11 cellular contexts compared by ENCODE assay signal in genomic region chr7:130966246-130967009, GRCh38.
A peak's percentile ranks its signal among the peaks of the same experiment; 100 is the strongest.
DNase-seq lines count a peak whose midpoint lies in the region; ATAC-seq and TF ChIP-seq lines count a peak whose summit lies in the region.
"Had no signal": no experiment of that assay in that cellular context is flagged by ENCODE, and none has a peak within 500 bp of the region (broad histone marks: within the 10 kb centered on the region; RNA-seq: fewer than 3 reads in every experiment).

No MANE protein-coding gene starts in this region.

- no peaks in the 10 kb centered on the region for H3K27me3 ChIP-seq in AG04450 (ENCODE audit: control insufficient read depth, insufficient read depth, low read length)
- H3K27me3 ChIP-seq in brain microvascular endothelial cell (replicated peaks), result no peaks in the 10 kb centered on the region
- no peaks in the 10 kb centered on the region for H3K27me3 ChIP-seq in mammary epithelial cell (ENCODE audit: insufficient read depth, low read length)
- H3K27me3 ChIP-seq: BLaER1 treated with 17β-estradiol and CSF1 and Interleukin-3, amounts not matched to agents 10 nM and 100 nM had no signal

- H3K4me1 ChIP-seq in mammary epithelial cell (ENCODE audit: insufficient read depth, low read length), result peaks cover 11% of the 10 kb centered on the region

- no peaks in the 10 kb centered on the region for H3K36me3 Mint-ChIP-seq in glutamatergic neuron (ENCODE audit: unreplicated experiment)

- H3K36me3 ChIP-seq in brain microvascular endothelial cell (replicated peaks) (no peaks in the 10 kb centered on the region), mammary epithelial cell (ENCODE audit: insufficient read depth, low read length) (no peaks in the 10 kb centered on the region)

- H4K20me1 ChIP-seq in mammary epithelial cell (ENCODE audit: insufficient read depth, low read length), result no peaks in the 10 kb centered on the region

- H3K27me3 Mint-ChIP-seq in glutamatergic neuron (ENCODE audit: unreplicated experiment), result no peaks in the 10 kb centered on the region

- H3K4me2 ChIP-seq in mammary epithelial cell (ENCODE audit: insufficient read depth, low read depth, low read length), result no peak overlapping the region
- H3K4me2 ChIP-seq: BLaER1 treated with 17β-estradiol and CSF1 and Interleukin-3, amounts not matched to agents 10 nM and 100 nM had no signal

- ATAC-seq in GM18907 (IDR thresholded peaks at IDR 0.05; ENCODE audit: unreplicated experiment) (peak; percentile 70), HG03378 (IDR thresholded peaks at IDR 0.05; ENCODE audit: unreplicated experiment) (peak; percentile 53)

- WGBS in mammary epithelial cell (ENCODE audit: low coverage, missing lambda C conversion rate), result 90% methylated on average over 3 of the region's 5 CpGs

- H3K9ac ChIP-seq in mammary epithelial cell (ENCODE audit: insufficient read depth, low read length), result no peak overlapping the region
- H3K9ac ChIP-seq: BLaER1 treated with 17β-estradiol and CSF1 and Interleukin-3, amounts not matched to agents 10 nM and 100 nM; parathyroid adenoma had no signal

- H3K79me2 ChIP-seq in mammary epithelial cell (ENCODE audit: insufficient read depth, low read length), result peaks cover 9% of the 10 kb centered on the region

- CTCF ChIA-PET in AG04450 (lab: Charles Lee), result interaction anchor here (1.0 to 2.1 kb wide), 4 partner anchors 10 to 74 kb away, joined by 3 to 13 read pairs (median 3); no protein-coding TSS in a partner anchor
- CTCF ChIA-PET in mammary epithelial cell (lab: Charles Lee; ENCODE audit: low non-redundant PET), result no interaction called here

- no peak for TF ChIP-seq CTCF in AG04450 (IDR thresholded peaks at IDR 0.05; ENCODE audit: low read depth, low read length)
- TF ChIP-seq CTCF in brain microvascular endothelial cell (IDR thresholded peaks at IDR 0.05; ENCODE audit: low read depth, low read length, missing control alignments), result no peak
- no peak for TF ChIP-seq CTCF in mammary epithelial cell (conservative IDR thresholded peaks at IDR 0.05 in 1 of 2, IDR thresholded peaks at IDR 0.05 in 1 of 2; ENCODE audit: extremely low read depth in 1 of 2, insufficient read depth in 1 of 2, low read depth in 1 of 2, low read length in 2 of 2)
- TF ChIP-seq CTCF in glutamatergic neuron (IDR thresholded peaks at IDR 0.05; ENCODE audit: partially characterized antibody, unreplicated experiment), result no peak

- H3K4me1 Mint-ChIP-seq in glutamatergic neuron (ENCODE audit: low read depth, unreplicated experiment), result no peaks in the 10 kb centered on the region

- H3K9me3 Mint-ChIP-seq in glutamatergic neuron (ENCODE audit: unreplicated experiment), result no peaks in the 10 kb centered on the region

- H3K27ac Mint-ChIP-seq in glutamatergic neuron (ENCODE audit: unreplicated experiment), result no peak overlapping the region

- DNase-seq in AG04450 (ENCODE audit: low read depth, low spot score), result no peak
- peak; percentile 81 for DNase-seq in brain microvascular endothelial cell
- DNase-seq in mammary epithelial cell, result no peak
- DNase-seq in glutamatergic neuron, result no peak
- no peak for DNase-seq in NCI-H446 (lab: John Stamatoyannopoulos, UW)
- DNase-seq in effector CD8-positive, alpha-beta T cell (lab: John Stamatoyannopoulos, UW), result no peak
- DNase-seq: activated CD4-positive, alpha-beta T cell treated with anti-CD3 and anti-CD28 coated beads for 1 hour had no signal

- POLR2A ChIA-PET in AG04450 (lab: Yijun Ruan, JAX), result interaction anchor here (0.7 kb wide), 1 partner anchor 88 kb away, joined by 3 read pairs; no protein-coding TSS in a partner anchor

- no TSS peak for BruUV-seq in mammary epithelial cell (replicated peaks; lab: Mats Ljungman, UMichigan)

- intact Hi-C loops in mammary epithelial cell (cut with micrococcal nuclease), result no loop called here

- H3K4me3 Mint-ChIP-seq in glutamatergic neuron (ENCODE audit: unreplicated experiment), result no peak overlapping the region

- in situ Hi-C loops in brain microvascular endothelial cell (cut with HindIII; ENCODE audit: low pct_ligation_motif_present, low sequenced_read_pairs), result no loop called here
- in situ Hi-C loops in mammary epithelial cell (cut with MboI; ENCODE audit: low sequenced_read_pairs in 2 of 2), result no loop called here

- dilution Hi-C loops in mammary epithelial cell (cut with HindIII; ENCODE audit: low sequenced_read_pairs), result no loop called here

- no peaks in the 10 kb centered on the region for H3K9me3 ChIP-seq in AG04450 (ENCODE audit: control insufficient read depth, insufficient read depth, low read length)
- no peaks in the 10 kb centered on the region for H3K9me3 ChIP-seq in mammary epithelial cell (replicated peaks; ENCODE audit: insufficient read depth, low read length)
- H3K9me3 ChIP-seq: BLaER1 treated with 17β-estradiol and CSF1 and Interleukin-3, amounts not matched to agents 10 nM and 100 nM had no signal

- H2AFZ ChIP-seq in mammary epithelial cell (ENCODE audit: low read depth, low read length), result no peak overlapping the region
- H2AFZ ChIP-seq: parathyroid adenoma had no signal

- H3K4me3 ChIP-seq in AG04450 (ENCODE audit: low read depth, low read length) (no peak overlapping the region), brain microvascular endothelial cell (ENCODE audit: low read depth, low read length) (no peak overlapping the region), mammary epithelial cell (replicated peaks in 1 of 3; ENCODE audit: insufficient read depth in 1 of 3, low read depth in 2 of 3, low read length in 3 of 3) (no peak overlapping the region)
- H3K4me3 ChIP-seq: BLaER1 treated with 17β-estradiol and CSF1 and Interleukin-3, amounts not matched to agents 10 nM and 100 nM had no signal

- H3K27ac ChIP-seq in AG04450 (ENCODE audit: low read depth, low read length) (peak overlapping the region; percentile 49), brain microvascular endothelial cell (peak overlapping the region; percentile 60), mammary epithelial cell (ENCODE audit: insufficient read depth, low read depth, low read length) (no peak overlapping the region)
- H3K27ac ChIP-seq: BLaER1 treated with 17β-estradiol and CSF1 and Interleukin-3, amounts not matched to agents 10 nM and 100 nM; parathyroid adenoma had no signal
